Comparison of ENCODE assay signal across 8 cellular contexts in the genomic region with DNA sequence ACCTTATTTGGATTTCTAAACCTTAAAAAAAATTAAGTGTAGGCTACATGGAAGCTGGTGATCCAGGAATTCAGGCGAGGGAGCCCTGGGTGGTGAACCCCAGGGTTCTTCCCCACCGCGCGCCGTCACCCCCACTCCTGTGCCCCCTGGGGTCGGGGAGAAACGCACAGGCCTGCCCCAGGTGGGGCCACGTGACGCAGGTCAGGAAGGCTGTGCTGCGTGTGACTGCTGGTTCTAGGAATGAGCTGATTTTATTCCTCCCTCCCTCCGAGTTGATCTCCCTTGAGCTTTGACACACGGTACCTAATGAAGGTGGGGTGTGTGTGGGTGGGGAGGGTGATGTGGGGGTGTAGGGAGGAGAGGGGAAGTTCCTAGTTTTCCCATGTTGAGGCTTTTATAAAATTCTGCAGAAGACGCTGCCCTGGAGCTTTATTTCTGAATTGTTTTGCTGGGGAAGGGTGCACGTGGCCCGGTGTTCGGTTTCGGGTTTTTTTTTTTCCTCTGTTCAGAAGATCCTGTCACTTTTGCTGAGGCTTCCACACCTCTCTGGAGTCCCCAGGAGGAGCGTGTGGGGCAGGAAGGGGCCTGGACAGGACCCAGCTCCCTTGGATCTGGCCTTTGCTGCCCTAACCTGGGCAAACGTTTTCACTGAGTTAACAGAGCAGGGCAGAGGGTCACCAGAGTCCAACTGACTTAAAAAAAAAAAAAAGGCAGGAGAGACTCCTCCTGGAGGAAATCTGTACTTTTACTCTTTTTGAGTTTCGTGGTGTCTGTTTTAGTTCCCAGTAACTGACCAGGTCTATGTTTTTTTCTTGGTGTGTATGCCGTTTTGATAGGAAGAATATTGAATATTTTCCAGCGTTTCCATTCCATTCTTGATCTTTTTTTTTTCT. TPM values are rescaled to one million over a fixed set of nuclear protein-coding genes. Genes with fewer than 3 reads are reported as not detected.
DNase-seq lines count a peak whose midpoint lies in the region; ATAC-seq and TF ChIP-seq lines count a peak whose summit lies in the region.

No MANE protein-coding gene starts in this region.

- peaks cover 52% of the 10 kb centered on the region for H3K4me1 Mint-ChIP-seq in mesothelial cell of epicardium

- TF ChIP-seq CTCF in mesothelial cell of epicardium (IDR thresholded peaks at IDR 0.05; ENCODE audit: unreplicated experiment) = no peak
- TF ChIP-seq CTCF in tibial nerve (IDR thresholded peaks at IDR 0.05) = peak in 1 of 5 experiments; percentile 14

- no peak for TF ChIP-seq EP300 in tibial nerve (IDR thresholded peaks at IDR 0.05)

- peaks cover 0 to 76% (median 20%) of the 10 kb centered on the region in 4 donors for H3K4me1 ChIP-seq in tibial nerve

- H3K36me3 ChIP-seq in tibial nerve = no peaks in the 10 kb centered on the region

- H3K4me3 Mint-ChIP-seq in mesothelial cell of epicardium = peak overlapping the region; percentile 66

- H3K27ac Mint-ChIP-seq in mesothelial cell of epicardium = peak overlapping the region; percentile 94

- TF ChIP-seq POLR2A in tibial nerve (IDR thresholded peaks at IDR 0.05) = no peak

- H3K27ac ChIP-seq in cingulate gyrus (ENCODE audit: low read depth, low read length) (peak overlapping the region; percentile 19), tibial nerve (peak overlapping the region; percentile 7 to 91 (median 88))

- H3K9me3 Mint-ChIP-seq in mesothelial cell of epicardium = no peaks in the 10 kb centered on the region

- H3K27me3 ChIP-seq in tibial nerve = no peaks in the 10 kb centered on the region

- 23 to 30% methylated on average over 22 of the region's 22 CpGs for WGBS in tibial nerve, 2 donors

- H3K9me3 ChIP-seq in tibial nerve = no peaks in the 10 kb centered on the region

- no peaks in the 10 kb centered on the region for H3K27me3 Mint-ChIP-seq in mesothelial cell of epicardium (ENCODE audit: low read depth)

- peak overlapping the region; percentile 49 to 92 (median 78) for H3K4me3 ChIP-seq in tibial nerve

- ATAC-seq in HG03175 (IDR thresholded peaks at IDR 0.05; ENCODE audit: unreplicated experiment) (peak; percentile 24), HG02798 (IDR thresholded peaks at IDR 0.05; ENCODE audit: poor library complexity, unreplicated experiment) (no peak)

- no peaks in the 10 kb centered on the region for H3K36me3 Mint-ChIP-seq in mesothelial cell of epicardium

- peak; percentile 66 for DNase-seq in D341Med (ENCODE audit: low spot score)
- DNase-seq in T-helper 2 cell = peak in 3 of 5 experiments; percentile 4 to 62 (median 24)
- no peak for DNase-seq in mesothelial cell of epicardium (ENCODE audit: low spot score in 2 of 2, unreplicated experiment in 2 of 2)
- no peak for DNase-seq in tibial nerve (ENCODE audit: low spot score in 2 of 2)
- DNase-seq in DMS153 (lab: John Stamatoyannopoulos, UW) = no peak

RNA-seq across cellular contexts. Expression of a gene that starts 55.8 kb away (rescaled TPM):
- total RNA-seq in mesothelial cell of epicardium (193 to 218 TPM (median 208 TPM) in 3 replicates), tibial nerve (100 to 1,000 TPM in 1 of 4 donors, 10 to 100 TPM in 3; 65.1 to 147 (median 83.5) TPM)

Comparison
In these comparisons a context has a peak if more than half of its experiments do, and no peak if none do; other contexts are left out.
1. DNase-seq: peak in D341Med (single experiment) and T-helper 2 cell (3 of 5); none in mesothelial cell of epicardium (0 of 2), tibial nerve (0 of 2) and DMS153 (single experiment).